Comparison of ENCODE assay signal across 33 cellular contexts in the genomic region with DNA sequence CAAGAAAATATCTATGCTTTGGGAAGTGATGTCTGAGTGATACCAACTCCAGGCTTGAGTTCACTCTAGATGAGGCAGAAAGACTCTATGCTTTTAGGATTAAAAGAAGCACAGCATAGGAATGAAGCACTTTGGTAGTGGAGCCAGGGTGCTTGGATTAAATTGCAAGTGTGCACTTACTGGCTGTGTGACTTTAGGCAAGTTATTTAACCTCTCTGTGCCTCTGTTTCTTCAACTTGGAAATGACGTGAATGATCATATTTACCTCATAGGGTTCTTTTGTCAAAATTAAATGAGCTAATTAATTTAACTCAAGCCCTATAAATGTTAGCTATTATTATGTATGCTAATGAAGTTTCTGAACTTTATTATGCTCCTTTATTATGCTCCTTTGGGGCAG.
"Had no signal": no experiment of that assay in that cellular context is flagged by ENCODE, and none has a peak within 500 bp of the region (broad histone marks: within the 10 kb centered on the region; RNA-seq: fewer than 3 reads in every experiment).

No MANE protein-coding gene starts in this region.

- H3K9me3 ChIP-seq: adrenal gland, ascending aorta, body of pancreas, breast epithelium had no signal

- H3K4me1 ChIP-seq: body of pancreas, breast epithelium had no signal

- H3K4me3 ChIP-seq: adrenal gland, ascending aorta, body of pancreas, breast epithelium, cardiac muscle cell had no signal

- H3K27ac ChIP-seq: adrenal gland, body of pancreas, brain microvascular endothelial cell, breast epithelium, cardiac muscle cell had no signal

- DNase-seq: activated effector memory CD4-positive, alpha-beta T cell treated with anti-CD3 and anti-CD28 coated beads, Interleukin-2, amount 50 U/mL, for 16 hours; activated effector memory CD4-positive, alpha-beta T cell treated with Interleukin-2 at 50 U/mL for 16 hours; activated gamma-delta T cell; activated gamma-delta T cell treated with Interleukin-2 at 50 U/mL for 16 hours; activated naive CD4-positive, alpha-beta T cell; activated naive CD4-positive, alpha-beta T cell treated with anti-CD3 and anti-CD28 coated beads for 36 hours; activated naive CD4-positive, alpha-beta T cell treated with anti-CD3 and anti-CD28 coated beads, Interleukin-2, amount 10 ng/mL, durations not matched to agents 7 days and 5 days; activated naive CD4-positive, alpha-beta T cell treated with anti-CD3 and anti-CD28 coated beads, Interleukin-2, amount 50 U/mL, for 16 hours; activated naive CD4-positive, alpha-beta T cell treated with Interleukin-2 at 50 U/mL for 16 hours; activated naive CD8-positive, alpha-beta T cell treated with anti-CD3 and anti-CD28 coated beads for 36 hours; activated naive CD8-positive, alpha-beta T cell treated with anti-CD3 and anti-CD28 coated beads, Interleukin-2, amount 10 ng/mL, durations not matched to agents 7 days and 5 days; activated naive CD8-positive, alpha-beta T cell treated with anti-CD3 and anti-CD28 coated beads, Interleukin-2, amount 50 U/mL, for 24 hours; activated T-cell treated with anti-CD3 and anti-CD28 coated beads, Interleukin-2, amount 50 U/mL, for 1 hour; activated T-cell treated with anti-CD3 and anti-CD28 coated beads, Interleukin-2, amount 50 U/mL, for 24 hours; activated T-cell treated with anti-CD3 and anti-CD28 coated beads, Interleukin-2, amount 50 U/mL, for 4 hours; activated T-cell treated with anti-CD3 and anti-CD28 coated beads, Interleukin-2, amount 50 U/mL, for 48 hours; activated T-cell treated with anti-CD3 and anti-CD28 coated beads, Interleukin-2, amount 50 U/mL, for 72 hours; adrenal gland; amniotic stem cell; amygdala; anterior cingulate cortex; aorta; body of pancreas; brain microvascular endothelial cell; caudate nucleus; cerebellar nuclear complex had no signal

- ATAC-seq: activated naive CD4-positive, alpha-beta T cell treated with anti-CD3 and anti-CD28 coated beads, Interleukin-2, amount 50 U/mL, for 72 hours; activated naive CD8-positive, alpha-beta T cell treated with anti-CD3 and anti-CD28 coated beads, Interleukin-2, amount 50 U/mL, for 24 hours; activated T-cell treated with anti-CD3 and anti-CD28 coated beads, Interleukin-2, amount 50 U/mL, for 4 hours; activated T-cell treated with anti-CD3 and anti-CD28 coated beads, Interleukin-2, amount 50 U/mL, for 72 hours; activated T-helper 17 cell treated with anti-CD3 and anti-CD28 coated beads, Interleukin-2, amount 50 U/mL, for 72 hours; body of pancreas had no signal

- H3K27me3 ChIP-seq: adrenal gland, ascending aorta, body of pancreas, brain microvascular endothelial cell, breast epithelium, cardiac muscle cell had no signal

- H3K36me3 ChIP-seq: adrenal gland, ascending aorta, brain microvascular endothelial cell, breast epithelium, cardiac muscle cell had no signal

- FAIRE-seq: astrocyte, bronchial epithelial cell had no signal
